8 cellular contexts compared by ENCODE assay signal in the genomic region with DNA sequence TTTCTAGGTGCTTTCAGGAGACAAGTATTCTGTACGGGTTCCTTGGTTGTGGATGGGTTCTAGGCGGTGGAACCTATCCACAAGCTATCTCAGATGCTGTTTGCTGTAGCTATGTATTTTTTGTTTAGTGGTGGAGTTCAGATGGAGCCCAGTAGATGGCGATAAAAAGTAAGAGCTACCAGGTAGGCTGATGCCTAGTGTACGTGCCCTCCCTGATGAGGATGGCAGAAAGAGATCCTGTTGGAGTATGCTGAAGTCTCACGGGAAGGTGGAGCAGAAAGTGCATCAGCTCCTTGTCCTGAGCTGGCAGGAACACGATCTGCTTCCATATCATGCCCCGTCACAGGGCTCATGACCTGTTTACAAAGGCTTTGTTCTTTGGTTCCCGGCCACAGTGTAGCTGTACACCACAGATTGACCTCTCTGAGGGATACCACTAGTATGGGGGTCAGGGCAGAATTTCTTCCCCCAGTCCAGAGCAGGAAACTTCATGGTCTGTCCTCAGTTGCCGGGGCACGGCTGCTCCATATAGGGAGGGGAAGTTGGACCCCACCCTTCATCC. TPM values are rescaled to one million over a fixed set of nuclear protein-coding genes. Genes with fewer than 3 reads are reported as not detected.
DNase-seq lines count a peak whose midpoint lies in the region; ATAC-seq lines count a peak whose summit lies in the region.

No MANE protein-coding gene starts in this region.

- H3K36me3 Mint-ChIP-seq in activated CD4-positive, alpha-beta memory T cell treated with anti-CD3 and anti-CD28 coated beads, Interleukin-2, amount 10 ng/mL, durations not matched to agents 7 days and 5 days (ENCODE audit: low read depth) = no peaks in the 10 kb centered on the region
- no peaks in the 10 kb centered on the region for H3K36me3 Mint-ChIP-seq in activated CD4-positive, alpha-beta memory T cell treated with anti-CD3 and anti-CD28 coated beads for 36 hours

- no peak overlapping the region for H3K4me3 ChIP-seq in adipocyte (ENCODE audit: low read length)

- peaks cover 22% of the 10 kb centered on the region for H3K27me3 ChIP-seq in adipocyte (replicated peaks; ENCODE audit: control insufficient read depth, insufficient read depth, low read length)

- no peaks in the 10 kb centered on the region for H3K4me1 Mint-ChIP-seq in activated CD4-positive, alpha-beta memory T cell treated with anti-CD3 and anti-CD28 coated beads, Interleukin-2, amount 10 ng/mL, durations not matched to agents 7 days and 5 days
- H3K4me1 Mint-ChIP-seq in activated CD4-positive, alpha-beta memory T cell treated with anti-CD3 and anti-CD28 coated beads for 36 hours (ENCODE audit: low read depth) = peaks cover 3% of the 10 kb centered on the region

- peaks cover 50% of the 10 kb centered on the region for H3K27me3 Mint-ChIP-seq in activated CD4-positive, alpha-beta memory T cell treated with anti-CD3 and anti-CD28 coated beads, Interleukin-2, amount 10 ng/mL, durations not matched to agents 7 days and 5 days
- peaks cover 25% of the 10 kb centered on the region for H3K27me3 Mint-ChIP-seq in activated CD4-positive, alpha-beta memory T cell treated with anti-CD3 and anti-CD28 coated beads for 36 hours

- POLR2A ChIA-PET in activated CD4-positive, alpha-beta memory T cell treated with anti-CD3 and anti-CD28 coated beads, Interleukin-2, amount 10 ng/mL, durations not matched to agents 7 days and 5 days (lab: Charles Lee) = interaction anchor here (1.0 to 1.3 kb wide), 2 partner anchors 72 to 73 kb away, joined by 3 to 6 read pairs; a partner anchor contains a TSS
- POLR2A ChIA-PET in activated CD4-positive, alpha-beta memory T cell treated with anti-CD3 and anti-CD28 coated beads for 36 hours (lab: Charles Lee) = no interaction called here

- no peaks in the 10 kb centered on the region for H3K36me3 ChIP-seq in adipocyte (ENCODE audit: control insufficient read depth, insufficient read depth, low read length, severe bottlenecking)

- H3K4me3 Mint-ChIP-seq in activated CD4-positive, alpha-beta memory T cell treated with anti-CD3 and anti-CD28 coated beads, Interleukin-2, amount 10 ng/mL, durations not matched to agents 7 days and 5 days = no peak overlapping the region
- no peak overlapping the region for H3K4me3 Mint-ChIP-seq in activated CD4-positive, alpha-beta memory T cell treated with anti-CD3 and anti-CD28 coated beads for 36 hours

- H3K4me1 ChIP-seq in adipocyte (ENCODE audit: control insufficient read depth, insufficient read depth, low read length) = no peaks in the 10 kb centered on the region

- H3K27ac Mint-ChIP-seq in activated CD4-positive, alpha-beta memory T cell treated with anti-CD3 and anti-CD28 coated beads, Interleukin-2, amount 10 ng/mL, durations not matched to agents 7 days and 5 days = no peak overlapping the region
- H3K27ac Mint-ChIP-seq in activated CD4-positive, alpha-beta memory T cell treated with anti-CD3 and anti-CD28 coated beads for 36 hours = no peak overlapping the region

- no peaks in the 10 kb centered on the region for H3K9me3 ChIP-seq in adipocyte (ENCODE audit: control insufficient read depth, low read length)

- no peak overlapping the region for H3K9ac ChIP-seq in adipocyte (ENCODE audit: low read length)

- intact Hi-C loops in activated CD4-positive, alpha-beta memory T cell treated with anti-CD3 and anti-CD28 coated beads for 36 hours (cut with micrococcal nuclease) = loop anchor here (1.0 to 10.0 kb wide), 5 partner anchors 72 to 613 kb away; a partner anchor contains a TSS

- no peaks in the 10 kb centered on the region for H3K9me3 Mint-ChIP-seq in activated CD4-positive, alpha-beta memory T cell treated with anti-CD3 and anti-CD28 coated beads, Interleukin-2, amount 10 ng/mL, durations not matched to agents 7 days and 5 days
- H3K9me3 Mint-ChIP-seq in activated CD4-positive, alpha-beta memory T cell treated with anti-CD3 and anti-CD28 coated beads for 36 hours = no peaks in the 10 kb centered on the region

- peak; percentile 31 for DNase-seq in activated CD4-positive, alpha-beta memory T cell treated with anti-CD3 and anti-CD28 coated beads, Interleukin-2, amount 10 ng/mL, durations not matched to agents 7 days and 5 days
- no peak for DNase-seq in activated CD4-positive, alpha-beta memory T cell treated with anti-CD3 and anti-CD28 coated beads for 36 hours
- DNase-seq in NCI-H446 treated with DMSO at 0.1 percent for 48 hours (lab: John Stamatoyannopoulos, UW) (peak; percentile 43), adipocyte (ENCODE audit: low read depth) (peak; percentile 72), iPS DF 4.7 (ENCODE audit: extremely low read depth, low spot score) (peak; percentile 80), smooth muscle cell of the brain vasculature (ENCODE audit: low read depth, low spot score) (peak; percentile 13)

- CTCF ChIA-PET in activated CD4-positive, alpha-beta memory T cell treated with anti-CD3 and anti-CD28 coated beads, Interleukin-2, amount 10 ng/mL, durations not matched to agents 7 days and 5 days (lab: Charles Lee) = interaction anchor here (0.6 to 3.1 kb wide), 51 partner anchors 9 to 614 kb away, joined by 3 to 67 read pairs (median 4); a partner anchor contains a TSS
- CTCF ChIA-PET in activated CD4-positive, alpha-beta memory T cell treated with anti-CD3 and anti-CD28 coated beads for 36 hours (lab: Charles Lee) = interaction anchor here (0.6 to 2.4 kb wide), 51 partner anchors 9 to 619 kb away, joined by 3 to 25 read pairs (median 4); a partner anchor contains a TSS

- peak; percentile 96 for ATAC-seq in GM21360 (IDR thresholded peaks at IDR 0.05; ENCODE audit: unreplicated experiment)
- peak; percentile 98 for ATAC-seq in HG03469 (IDR thresholded peaks at IDR 0.05; ENCODE audit: unreplicated experiment)

RNA-seq across cellular contexts. Expression of a gene that starts 12.6 kb away (rescaled TPM):
- under 1 TPM; 0.15 to 0.18 TPM for total RNA-seq in activated CD4-positive, alpha-beta memory T cell treated with anti-CD3 and anti-CD28 coated beads, Interleukin-2, amount 10 ng/mL, durations not matched to agents 7 days and 5 days
- total RNA-seq in activated CD4-positive, alpha-beta memory T cell treated with anti-CD3 and anti-CD28 coated beads for 36 hours = not detected
